In genomic region chr2:167215595-167215994, GRCh38 we compare ENCODE assay signal across 17 cellular contexts.
A peak's percentile ranks its signal among the peaks of the same experiment; 100 is the strongest.
DNase-seq lines count a peak whose midpoint lies in the region; ATAC-seq, FAIRE-seq and TF ChIP-seq lines count a peak whose summit lies in the region.
"Had no signal": no experiment of that assay in that cellular context is flagged by ENCODE, and none has a peak within 500 bp of the region (broad histone marks: within the 10 kb centered on the region; RNA-seq: fewer than 3 reads in every experiment).

No MANE protein-coding gene starts in this region.

- in situ Hi-C loops in IMR-90 (cut with MboI; ENCODE audit: low sequenced_read_pairs) (no loop called here), K562 (cut with MboI) (no loop called here)

- no peaks in the 10 kb centered on the region for H3K4me1 ChIP-seq in IMR-90 (ENCODE audit: control insufficient read depth, insufficient read depth, low read length)
- H3K4me1 ChIP-seq in K562 (replicated peaks in 1 of 2; ENCODE audit: control insufficient read depth in 2 of 2, insufficient read depth in 2 of 2, low read length in 2 of 2) = no peaks in the 10 kb centered on the region
- no peaks in the 10 kb centered on the region for H3K4me1 ChIP-seq in kidney (ENCODE audit: control insufficient read depth in 1 of 2, insufficient read depth in 1 of 2, low read depth in 1 of 2, low read length in 2 of 2)
- H3K4me1 ChIP-seq in breast epithelium = no peaks in the 10 kb centered on the region

- no peak overlapping the region for H3K14ac ChIP-seq in IMR-90 (replicated peaks; ENCODE audit: low read depth, low read length)

- BruUV-seq in IMR-90 (replicated peaks; lab: Mats Ljungman, UMichigan) (no TSS peak), K562 (replicated peaks; lab: Mats Ljungman, UMichigan) (no TSS peak)

- no peak overlapping the region for H2BK15ac ChIP-seq in IMR-90 (ENCODE audit: low read depth, low read length)

- H3K79me1 ChIP-seq in IMR-90 (ENCODE audit: low read depth in 1 of 2, low read length in 2 of 2) = no peaks in the 10 kb centered on the region

- H3K9me3 Mint-ChIP-seq in T-cell = no peaks in the 10 kb centered on the region

- H3K36me3 ChIP-seq in IMR-90 (ENCODE audit: control insufficient read depth, insufficient read depth, low read length) (no peaks in the 10 kb centered on the region), K562 (ENCODE audit: control insufficient read depth, insufficient read depth, low read length) (no peaks in the 10 kb centered on the region), kidney (ENCODE audit: control insufficient read depth in 1 of 2, insufficient read depth in 2 of 2, low read length in 2 of 2) (no peaks in the 10 kb centered on the region), breast epithelium (no peaks in the 10 kb centered on the region)

- no peak overlapping the region for H3K4ac ChIP-seq in IMR-90 (ENCODE audit: low read depth, low read length)

- H4K20me1 ChIP-seq in IMR-90 (ENCODE audit: insufficient read depth, low read length) (no peaks in the 10 kb centered on the region), K562 (replicated peaks; ENCODE audit: control insufficient read depth, insufficient read depth, low read length) (no peaks in the 10 kb centered on the region)

- H2AFZ ChIP-seq in IMR-90 (replicated peaks; ENCODE audit: low read length, poor library complexity) (no peak overlapping the region), K562 (ENCODE audit: low read depth, low read length) (no peak overlapping the region)
- H2AFZ ChIP-seq: GM23248 had no signal

- H3K27me3 Mint-ChIP-seq in T-cell = no peaks in the 10 kb centered on the region
- H3K27me3 Mint-ChIP-seq: B cell; CD4-positive, CD25-positive, alpha-beta regulatory T cell had no signal

- no peak overlapping the region for H2BK5ac ChIP-seq in IMR-90 (ENCODE audit: low read depth, low read length, poor library complexity, severe bottlenecking)

- dilution Hi-C loops in IMR-90 (cut with HindIII; ENCODE audit: low sequenced_read_pairs, unreplicated experiment) = no loop called here

- no peak overlapping the region for H2AK9ac ChIP-seq in IMR-90 (replicated peaks; ENCODE audit: low read depth, low read length, poor library complexity)

- CTCF ChIA-PET in IMR-90 (lab: Yijun Ruan, JAX) (no interaction called here), K562 (lab: Yijun Ruan, JAX; ENCODE audit: low intra/inter-chr PET ratio) (no interaction called here), T-cell (lab: Charles Lee) (no interaction called here)

- H2BK20ac ChIP-seq in IMR-90 (ENCODE audit: low read depth, low read length) = no peak overlapping the region

- H3K9me3 ChIP-seq in IMR-90 (ENCODE audit: control insufficient read depth, insufficient read depth, low read length) (no peaks in the 10 kb centered on the region), K562 (replicated peaks; ENCODE audit: control insufficient read depth, insufficient read depth, low read depth, low read length) (no peaks in the 10 kb centered on the region), kidney (ENCODE audit: control insufficient read depth in 1 of 2, low read length in 2 of 2) (no peaks in the 10 kb centered on the region), breast epithelium (no peaks in the 10 kb centered on the region)

- no peak overlapping the region for H4K91ac ChIP-seq in IMR-90 (ENCODE audit: insufficient read depth, low read depth, low read length)

- H3K27ac ChIP-seq in IMR-90 (ENCODE audit: insufficient read depth, low read length) = no peak overlapping the region
- no peak overlapping the region for H3K27ac ChIP-seq in K562 (ENCODE audit: extremely low read depth, low read depth, low read length)
- no peak overlapping the region for H3K27ac ChIP-seq in kidney (ENCODE audit: low read depth in 2 of 2, low read length in 2 of 2)
- H3K27ac ChIP-seq in breast epithelium = no peak overlapping the region
- H3K27ac ChIP-seq: GM23248 had no signal

- H2BK120ac ChIP-seq in IMR-90 (ENCODE audit: low read depth, low read length) = no peak overlapping the region

- H3K9me1 ChIP-seq in IMR-90 (ENCODE audit: insufficient read depth, low read length) (no peaks in the 10 kb centered on the region), K562 (ENCODE audit: control insufficient read depth, insufficient read depth, low read length) (no peaks in the 10 kb centered on the region)

- TF ChIP-seq POLR2A in IMR-90 (IDR thresholded peaks at IDR 0.05; ENCODE audit: low read depth, low read length) = no peak
- no peak for TF ChIP-seq POLR2A in K562 (conservative IDR thresholded peaks at IDR 0.05)
- TF ChIP-seq POLR2A in breast epithelium (IDR thresholded peaks at IDR 0.05) = no peak

- no peaks in the 10 kb centered on the region for H3K4me1 Mint-ChIP-seq in T-cell
- H3K4me1 Mint-ChIP-seq: B cell; CD4-positive, CD25-positive, alpha-beta regulatory T cell had no signal

- POLR2A ChIA-PET in IMR-90 (lab: Charles Lee; ENCODE audit: unreplicated experiment) (no interaction called here), K562 (lab: Yijun Ruan, JAX) (no interaction called here), T-cell (lab: Charles Lee) (no interaction called here)

- H3K23ac ChIP-seq in IMR-90 (ENCODE audit: low read depth, low read length) = no peak overlapping the region

- intact Hi-C loops in IMR-90 (cut with micrococcal nuclease) = no loop called here
- intact Hi-C loops in K562 (cut with micrococcal nuclease) = no loop called here
- intact Hi-C loops in kidney (cut with DNase I) = no loop called here
- intact Hi-C loops in breast epithelium (cut with DNase I; ENCODE audit: low total_unique reads) = no loop called here

- no peak overlapping the region for H3K56ac ChIP-seq in IMR-90 (ENCODE audit: extremely low read depth, insufficient read depth, low read length)

- ATAC-seq in IMR-90 (ENCODE audit: low read depth) (no peak), K562 (no peak), GM19455 (IDR thresholded peaks at IDR 0.05; ENCODE audit: unreplicated experiment) (no peak), HG03095 (IDR thresholded peaks at IDR 0.05; ENCODE audit: unreplicated experiment) (no peak), T-cell (replicated peaks in 1 of 4) (no peak)

- H3K4me2 ChIP-seq in IMR-90 (ENCODE audit: low read depth, low read length) = no peak overlapping the region
- H3K4me2 ChIP-seq in K562 (ENCODE audit: insufficient read depth, low read length) = no peak overlapping the region

- DNase-seq in IMR-90 (no peak), K562 (ENCODE audit: extremely low read depth in 1 of 4, low spot score in 3 of 4) (no peak), kidney (peak; percentile 75), renal cortical epithelial cell (ENCODE audit: low read depth) (peak; percentile 46), breast epithelium (ENCODE audit: low spot score in 2 of 2) (no peak), T-cell (no peak)
- DNase-seq: CD4-positive, CD25-positive, alpha-beta regulatory T cell; DMS79; GM23248; NCI-H1105 treated with DMSO at 0.1 percent for 48 hours; NCI-H1930; NCI-H748 treated with DMSO at 0.1 percent for 48 hours; RPMI8226; SIG-M5 had no signal

- no peaks in the 10 kb centered on the region for H3K36me3 Mint-ChIP-seq in T-cell
- H3K36me3 Mint-ChIP-seq: CD4-positive, CD25-positive, alpha-beta regulatory T cell had no signal

- H3K9ac ChIP-seq in IMR-90 (ENCODE audit: low read depth, low read length) (no peak overlapping the region), K562 (ENCODE audit: insufficient read depth in 1 of 2, low read depth in 2 of 2, low read length in 2 of 2) (no peak overlapping the region), kidney (ENCODE audit: low read length in 2 of 2) (no peak overlapping the region)
- H3K9ac ChIP-seq: GM23248 had no signal

- no peak for TF ChIP-seq EP300 in K562 (IDR thresholded peaks at IDR 0.05; ENCODE audit: low read length)

- FAIRE-seq in K562 (lab: Jason Lieb, UNC) (no peak), kidney (lab: Jason Lieb, UNC) (no peak)

- H2AK5ac ChIP-seq in IMR-90 (ENCODE audit: low read depth, low read length) = no peak overlapping the region

- H4K8ac ChIP-seq in IMR-90 (ENCODE audit: low read depth in 2 of 2, low read length in 2 of 2) = no peak overlapping the region

- no peaks in the 10 kb centered on the region for H3K79me2 ChIP-seq in K562 (ENCODE audit: control insufficient read depth, insufficient read depth, low read length)

- H3K27me3 ChIP-seq in IMR-90 (ENCODE audit: control insufficient read depth, insufficient read depth, low read length) = no peaks in the 10 kb centered on the region
- H3K27me3 ChIP-seq in K562 (ENCODE audit: control insufficient read depth in 2 of 2, insufficient read depth in 2 of 2, low read length in 2 of 2) = no peaks in the 10 kb centered on the region
- no peaks in the 10 kb centered on the region for H3K27me3 ChIP-seq in breast epithelium

- no peak for TF ChIP-seq CTCF in IMR-90 (conservative IDR thresholded peaks at IDR 0.05; ENCODE audit: low read depth, low read length)
- TF ChIP-seq CTCF in K562 (IDR thresholded peaks at IDR 0.05 in 2 of 3, conservative IDR thresholded peaks at IDR 0.05 in 1 of 3; ENCODE audit: insufficient read depth in 2 of 3, low read depth in 1 of 3, low read length in 3 of 3) = no peak
- TF ChIP-seq CTCF in kidney (IDR thresholded peaks at IDR 0.05; ENCODE audit: borderline replicate concordance, extremely low read depth, insufficient read depth) = no peak
- TF ChIP-seq CTCF in breast epithelium (IDR thresholded peaks at IDR 0.05) = no peak

- H4K5ac ChIP-seq in IMR-90 (ENCODE audit: low read depth, low read length) = no peak overlapping the region

- H3K27ac Mint-ChIP-seq in T-cell = no peak overlapping the region
- H3K27ac Mint-ChIP-seq: B cell; CD4-positive, CD25-positive, alpha-beta regulatory T cell had no signal

- no peak overlapping the region for H3K4me3 Mint-ChIP-seq in T-cell
- H3K4me3 Mint-ChIP-seq: B cell; CD4-positive, CD25-positive, alpha-beta regulatory T cell had no signal

- no peak overlapping the region for H3K18ac ChIP-seq in IMR-90 (ENCODE audit: low read depth, low read length)

- TF ChIP-seq RAD21 in IMR-90 (IDR thresholded peaks at IDR 0.05; ENCODE audit: low read length) (no peak), K562 (CRISPR knock-in tag; conservative IDR thresholded peaks at IDR 0.05 in 1 of 2, IDR thresholded peaks at IDR 0.05 in 1 of 2) (no peak)

- 100% methylated on average over 1 of the region's 4 CpGs; no CpG with 5 or more reads in 1 of the 2 experiments for WGBS in IMR-90 (ENCODE audit: extremely low coverage in 2 of 2, insufficient read length in 1 of 2), 2 experiments
- whole genome bisulfite sequencing in K562 (ENCODE audit: insufficient coverage, low coverage, missing lambda C conversion rate) = 0% methylated on average over 4 of the region's 4 CpGs

- no peak overlapping the region for H3K4me3 ChIP-seq in IMR-90 (ENCODE audit: insufficient read depth, low read depth, low read length)
- H3K4me3 ChIP-seq in K562 = no peak overlapping the region
- H3K4me3 ChIP-seq in kidney (ENCODE audit: low read length in 2 of 2) = no peak overlapping the region
- no peak overlapping the region for H3K4me3 ChIP-seq in breast epithelium
- H3K4me3 ChIP-seq: GM23248 had no signal

TF ChIP-seq in IMR-90, 13 proteins besides CTCF, POLR2A, EP300 and RAD21:
- TF ChIP-seq MAFK (IDR thresholded peaks at IDR 0.05; ENCODE audit: low read depth, low read length) (peak; percentile 91), BHLHE40 (IDR thresholded peaks at IDR 0.05; ENCODE audit: low read depth, low read length) (no peak)

Comparison
In these comparisons a context has a peak if more than half of its experiments do, and no peak if none do; other contexts are left out.
1. DNase-seq: peak in kidney (single experiment) and renal cortical epithelial cell (single experiment); none in IMR-90 (single experiment), K562 (0 of 4), breast epithelium (0 of 2) and T-cell (0 of 34).